ENCODE assay signal across 1 cellular context in genomic region chr2:240876475-240877251, GRCh38.
TF ChIP-seq lines count a peak whose summit lies in the region.

No MANE protein-coding gene starts in this region.

TF ChIP-seq in HepG2, 621 proteins besides CTCF, POLR2A, EP300 and RAD21 (continued from another document and continues in another):
- no peak; the same call in 1 of the 2 replicates for TF ChIP-seq CSRNP1 (CRISPR knock-in tag; IDR thresholded peaks at IDR 0.05)
- 0 out of 2 replicates have a peak, but pooled peaks have one; percentile 78 for TF ChIP-seq ZNF556 (CRISPR knock-in tag; IDR thresholded peaks at IDR 0.05; ENCODE audit: borderline replicate concordance)
- TF ChIP-seq AHR (CRISPR knock-in tag; IDR thresholded peaks at IDR 0.05) = no peak; the same call in 1 of the 2 replicates
- TF ChIP-seq IRX3 (CRISPR knock-in tag; IDR thresholded peaks at IDR 0.05; ENCODE audit: borderline replicate concordance, low read depth) = 0 out of 2 replicates have a peak, but pooled peaks have one; percentile 77
- peak; percentile 84; the same call in 1 of the 2 replicates for TF ChIP-seq TMF1 (CRISPR knock-in tag; IDR thresholded peaks at IDR 0.05; ENCODE audit: low read depth)
- TF ChIP-seq SIX4 (CRISPR knock-in tag; IDR thresholded peaks at IDR 0.05) = no peak
- TF ChIP-seq ZNF33A (CRISPR knock-in tag; IDR thresholded peaks at IDR 0.05; ENCODE audit: borderline replicate concordance) = 0 out of 2 replicates have a peak, but pooled peaks have one; percentile 15
- TF ChIP-seq ZFX (CRISPR knock-in tag; IDR thresholded peaks at IDR 0.05; ENCODE audit: low read depth) = peak; percentile 98
- TF ChIP-seq NCOA1 (CRISPR knock-in tag; IDR thresholded peaks at IDR 0.05) = peak; percentile 87
- peak; percentile 84 for TF ChIP-seq AGO2 (optimal IDR thresholded peaks at IDR 0.05; ENCODE audit: low read depth, low read length)
- TF ChIP-seq E2F1 (CRISPR knock-in tag; IDR thresholded peaks at IDR 0.05) = no peak
- TF ChIP-seq ZNF770 (CRISPR knock-in tag; IDR thresholded peaks at IDR 0.05) = no peak
- no peak for TF ChIP-seq ZNF530 (CRISPR knock-in tag; IDR thresholded peaks at IDR 0.05; ENCODE audit: low read depth)
- TF ChIP-seq SRF (IDR thresholded peaks at IDR 0.05; ENCODE audit: low read depth, low read length) = 0 out of 2 replicates have a peak, but pooled peaks have one; percentile 10
- no peak for TF ChIP-seq SMAD9 (CRISPR knock-in tag; IDR thresholded peaks at IDR 0.05)
- TF ChIP-seq TEAD3 (CRISPR knock-in tag; optimal IDR thresholded peaks at IDR 0.05; ENCODE audit: borderline replicate concordance) = peak; percentile 74
- no peak for TF ChIP-seq ZBTB1 (CRISPR knock-in tag; IDR thresholded peaks at IDR 0.05; ENCODE audit: borderline replicate concordance)
- no peak for TF ChIP-seq MIER2 (CRISPR knock-in tag; IDR thresholded peaks at IDR 0.05)
- TF ChIP-seq TSC22D2 (CRISPR knock-in tag; IDR thresholded peaks at IDR 0.05; ENCODE audit: borderline replicate concordance) = peak; percentile 46; the same call in 1 of the 2 replicates
- TF ChIP-seq KAT2B (IDR thresholded peaks at IDR 0.05; ENCODE audit: borderline replicate concordance, low read depth, low read length) = no peak
- peak; percentile 46; the same call in 1 of the 2 replicates for TF ChIP-seq GMEB1 (CRISPR knock-in tag; IDR thresholded peaks at IDR 0.05; ENCODE audit: borderline replicate concordance)
- no peak for TF ChIP-seq ZNF589 (CRISPR knock-in tag; conservative IDR thresholded peaks at IDR 0.05)
- peak; percentile 86; the same call in 1 of the 2 replicates for TF ChIP-seq ZZZ3 (CRISPR knock-in tag; IDR thresholded peaks at IDR 0.05; ENCODE audit: borderline replicate concordance)
- 0 out of 2 replicates have a peak, but pooled peaks have one; percentile 68 for TF ChIP-seq ZNF224 (CRISPR knock-in tag; IDR thresholded peaks at IDR 0.05)
- peak; percentile 27; the same call in 1 of the 2 replicates for TF ChIP-seq ZNF788 (CRISPR knock-in tag; IDR thresholded peaks at IDR 0.05; ENCODE audit: borderline replicate concordance)
- TF ChIP-seq KLF9 (CRISPR knock-in tag; IDR thresholded peaks at IDR 0.05; ENCODE audit: low read depth) = 0 out of 2 replicates have a peak, but pooled peaks have one; percentile 81
- peak; percentile 92 for TF ChIP-seq BORCS8-MEF2B (CRISPR knock-in tag; IDR thresholded peaks at IDR 0.05)
- TF ChIP-seq RBM39 (IDR thresholded peaks at IDR 0.05; ENCODE audit: low read depth, low read length, poor library complexity, severe bottlenecking) = peak; percentile 93
- TF ChIP-seq ZNF7 (CRISPR knock-in tag; IDR thresholded peaks at IDR 0.05) = peak; percentile 17; the same call in 1 of the 2 replicates
- TF ChIP-seq ZNF251 (CRISPR knock-in tag; IDR thresholded peaks at IDR 0.05) = no peak
- TF ChIP-seq RFX3 (CRISPR knock-in tag; IDR thresholded peaks at IDR 0.05) = no peak
- TF ChIP-seq ZNF768 (CRISPR knock-in tag; IDR thresholded peaks at IDR 0.05) = peak; percentile 34; the same call in 1 of the 2 replicates
- TF ChIP-seq MYNN (CRISPR knock-in tag; IDR thresholded peaks at IDR 0.05; ENCODE audit: low read depth) = 0 out of 2 replicates have a peak, but pooled peaks have one; percentile 84
- no peak for TF ChIP-seq ZNF570 (CRISPR knock-in tag; IDR thresholded peaks at IDR 0.05; ENCODE audit: borderline replicate concordance)
- TF ChIP-seq ZNF280B (CRISPR knock-in tag; IDR thresholded peaks at IDR 0.05; ENCODE audit: borderline replicate concordance) = no peak; the same call in 1 of the 2 replicates
- peak; percentile 92 for TF ChIP-seq PAXIP1 (CRISPR knock-in tag; conservative IDR thresholded peaks at IDR 0.05)
- no peak for TF ChIP-seq NFIC (IDR thresholded peaks at IDR 0.05; ENCODE audit: low read length)
- peak; percentile 91 for TF ChIP-seq SMYD3 (CRISPR knock-in tag; IDR thresholded peaks at IDR 0.05)
- no peak for TF ChIP-seq ZFAT (CRISPR knock-in tag; conservative IDR thresholded peaks at IDR 0.05)
- no peak for TF ChIP-seq ZNF503 (CRISPR knock-in tag; IDR thresholded peaks at IDR 0.05)
- peak; percentile 76; the same call in 1 of the 2 replicates for TF ChIP-seq ZNF710 (CRISPR knock-in tag; IDR thresholded peaks at IDR 0.05; ENCODE audit: borderline replicate concordance)
- TF ChIP-seq ZNF580 (CRISPR knock-in tag; IDR thresholded peaks at IDR 0.05; ENCODE audit: borderline replicate concordance, low read depth) = peak; percentile 94; the same call in 1 of the 2 replicates
- TF ChIP-seq TFDP1 (CRISPR knock-in tag; IDR thresholded peaks at IDR 0.05; ENCODE audit: borderline replicate concordance) = peak; percentile 89; the same call in 1 of the 2 replicates
- no peak for TF ChIP-seq EHMT2 (IDR thresholded peaks at IDR 0.05; ENCODE audit: borderline replicate concordance, low read depth, low read length)
- peak; percentile 76; the same call in 1 of the 2 replicates for TF ChIP-seq ZBTB20 (CRISPR knock-in tag; IDR thresholded peaks at IDR 0.05; ENCODE audit: borderline replicate concordance, low read depth)
- TF ChIP-seq MEF2D (CRISPR knock-in tag; IDR thresholded peaks at IDR 0.05) = peak; percentile 95
- no peak for TF ChIP-seq SRSF4 (IDR thresholded peaks at IDR 0.05; ENCODE audit: low read depth, low read length, poor library complexity, severe bottlenecking)
